8 cellular contexts compared by ENCODE assay signal in the genomic region with DNA sequence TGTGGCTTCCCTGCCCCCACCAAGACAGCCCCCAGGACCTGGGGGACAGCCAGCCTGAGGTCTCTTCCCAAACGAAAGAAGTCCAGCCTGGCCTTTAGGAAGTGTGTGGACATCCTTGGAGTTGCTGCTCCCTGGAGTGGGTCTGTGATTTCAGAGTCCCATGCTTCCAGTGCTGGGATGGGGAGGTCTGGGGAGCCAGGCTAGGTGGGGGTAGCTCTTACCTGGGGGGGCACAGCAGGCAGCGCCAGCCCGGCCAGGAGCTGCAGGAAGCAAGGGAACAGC. TPM values are rescaled to one million over a fixed set of nuclear protein-coding genes. Genes with fewer than 3 reads are reported as not detected.
DNase-seq lines count a peak whose midpoint lies in the region; ATAC-seq and TF ChIP-seq lines count a peak whose summit lies in the region.

No MANE protein-coding gene starts in this region.

- no peaks in the 10 kb centered on the region for H3K9me2 ChIP-seq in Karpas-422 (replicated peaks; ENCODE audit: insufficient read depth, low read length)

- intact Hi-C loops in A673 (cut with micrococcal nuclease; ENCODE audit: unreplicated experiment) = loop anchor here (5.0 kb wide), 1 partner anchor 112 kb away; the partner anchor contains the start of gene ZC2HC1C

- no peak for TF ChIP-seq CTCF in A673 (conservative IDR thresholded peaks at IDR 0.05; ENCODE audit: low read depth, low read length)
- no peak for TF ChIP-seq CTCF in endothelial cell (IDR thresholded peaks at IDR 0.05; ENCODE audit: unreplicated experiment)

- H3K9ac ChIP-seq in Karpas-422 (ENCODE audit: low read length) = no peak overlapping the region

- peak; percentile 21 for ATAC-seq in effector memory CD8-positive, alpha-beta T cell (replicated peaks)
- ATAC-seq in HG03159 (IDR thresholded peaks at IDR 0.05; ENCODE audit: unreplicated experiment) = no peak

- DNase-seq in A673 (ENCODE audit: low spot score) (no peak), Karpas-422 (no peak), substantia nigra (lab: John Stamatoyannopoulos, UW) (no peak), endothelial cell (ENCODE audit: low spot score) (no peak), NOMO-1 treated with DMSO at 0.1 percent for 48 hours (lab: John Stamatoyannopoulos, UW; ENCODE audit: unreplicated experiment) (no peak)
- DNase-seq in effector memory CD8-positive, alpha-beta T cell = no peak

- H3K4me3 ChIP-seq in A673 (ENCODE audit: low read depth, low read length, poor library complexity, severe bottlenecking) = peak overlapping the region; percentile 92
- H3K4me3 ChIP-seq in Karpas-422 (ENCODE audit: low read length) = no peak overlapping the region; the same call in 1 of the 2 replicates
- H3K4me3 ChIP-seq in muscle layer of duodenum (ENCODE audit: low read depth in 1 of 2, low read length in 2 of 2) = peak overlapping the region; percentile 44 to 68

- H3K27me3 Mint-ChIP-seq in effector memory CD8-positive, alpha-beta T cell = peaks cover 12 to 34% of the 10 kb centered on the region in 2 donors
- H3K27me3 Mint-ChIP-seq in endothelial cell (ENCODE audit: unreplicated experiment) = peaks cover 15% of the 10 kb centered on the region

- H3K9me3 ChIP-seq in A673 (ENCODE audit: low read depth, low read length, poor library complexity, severe bottlenecking) = no peaks in the 10 kb centered on the region
- no peaks in the 10 kb centered on the region for H3K9me3 ChIP-seq in Karpas-422 (ENCODE audit: low read length)
- no peaks in the 10 kb centered on the region for H3K9me3 ChIP-seq in muscle layer of duodenum (ENCODE audit: control insufficient read depth in 1 of 2, low read length in 2 of 2)

- peaks cover 0 to 2% of the 10 kb centered on the region in 2 donors for H3K4me1 Mint-ChIP-seq in effector memory CD8-positive, alpha-beta T cell (ENCODE audit: low read depth in 2 of 2)
- peaks cover 3% of the 10 kb centered on the region for H3K4me1 Mint-ChIP-seq in endothelial cell (ENCODE audit: unreplicated experiment)

- peak overlapping the region; percentile 33 to 55 for H3K4me3 Mint-ChIP-seq in effector memory CD8-positive, alpha-beta T cell
- H3K4me3 Mint-ChIP-seq in endothelial cell (ENCODE audit: unreplicated experiment) = no peak overlapping the region

- H3K36me3 ChIP-seq in A673 (ENCODE audit: insufficient read depth, low read length, poor library complexity, severe bottlenecking) (no peaks in the 10 kb centered on the region), Karpas-422 (ENCODE audit: insufficient read depth, low read length) (no peaks in the 10 kb centered on the region), muscle layer of duodenum (ENCODE audit: control insufficient read depth in 1 of 2, insufficient read depth in 2 of 2, low read length in 2 of 2) (no peaks in the 10 kb centered on the region)

- H3K9me3 Mint-ChIP-seq in effector memory CD8-positive, alpha-beta T cell = no peaks in the 10 kb centered on the region
- H3K9me3 Mint-ChIP-seq in endothelial cell (ENCODE audit: unreplicated experiment) = no peaks in the 10 kb centered on the region

- H3K27me3 ChIP-seq in A673 (replicated peaks; ENCODE audit: insufficient read depth, low read depth, low read length, poor library complexity) = no peaks in the 10 kb centered on the region
- no peaks in the 10 kb centered on the region for H3K27me3 ChIP-seq in Karpas-422 (ENCODE audit: low read length)
- peaks cover 8% of the 10 kb centered on the region for H3K27me3 ChIP-seq in muscle layer of duodenum (ENCODE audit: low read depth, low read length)

- H3K36me3 Mint-ChIP-seq in effector memory CD8-positive, alpha-beta T cell (ENCODE audit: insufficient read depth) = no peaks in the 10 kb centered on the region
- H3K36me3 Mint-ChIP-seq in endothelial cell (ENCODE audit: low read depth, unreplicated experiment) = peaks cover 8% of the 10 kb centered on the region

- peak overlapping the region; percentile 72 for H3K27ac ChIP-seq in A673 (ENCODE audit: low read depth, low read length, poor library complexity, severe bottlenecking)
- H3K27ac ChIP-seq in Karpas-422 (ENCODE audit: low read length) = no peak overlapping the region
- no peak overlapping the region for H3K27ac ChIP-seq in muscle layer of duodenum (ENCODE audit: low read length)
- no peak overlapping the region for H3K27ac ChIP-seq in substantia nigra (ENCODE audit: low read depth, low read length, poor library complexity, severe bottlenecking)

- peaks cover 15% of the 10 kb centered on the region for H3K4me1 ChIP-seq in A673 (ENCODE audit: insufficient read depth, low read length, poor library complexity, severe bottlenecking)
- peaks cover 14% of the 10 kb centered on the region for H3K4me1 ChIP-seq in Karpas-422 (ENCODE audit: low read length)
- peaks cover 0 to 15% of the 10 kb centered on the region in 2 donors for H3K4me1 ChIP-seq in muscle layer of duodenum (ENCODE audit: control insufficient read depth in 1 of 2, insufficient read depth in 2 of 2, low read length in 2 of 2)

- CTCF ChIA-PET in A673 (lab: Charles Lee) = interaction anchor here (1.0 kb wide), 1 partner anchor 10 kb away, joined by 3 read pairs; no protein-coding TSS in a partner anchor

- POLR2A ChIA-PET in A673 (lab: Charles Lee; ENCODE audit: low non-redundant PET) = no interaction called here

- H3K4me2 ChIP-seq in Karpas-422 (ENCODE audit: low read depth, low read length, poor library complexity, severe bottlenecking) = peak overlapping the region; percentile 33

- H2AFZ ChIP-seq in Karpas-422 (ENCODE audit: low read length) = no peak overlapping the region

- BruUV-seq in A673 (replicated peaks; lab: Mats Ljungman, UMichigan) = no TSS peak

- H4K20me1 ChIP-seq in Karpas-422 (ENCODE audit: insufficient read depth, low read depth, low read length) = no peaks in the 10 kb centered on the region

- H3K79me2 ChIP-seq in Karpas-422 (ENCODE audit: low read length) = no peaks in the 10 kb centered on the region

- no peak overlapping the region for H3K27ac Mint-ChIP-seq in effector memory CD8-positive, alpha-beta T cell
- H3K27ac Mint-ChIP-seq in endothelial cell (ENCODE audit: unreplicated experiment) = no peak overlapping the region

RNA-seq across cellular contexts. Expression of gene PGF, which starts 0.5 kb away (rescaled TPM):
- total RNA-seq in A673 (2021) (32.2 and 48.1 TPM in 2 replicates), endothelial cell (ENCODE audit: unreplicated experiment) (6.5 TPM)
- 3.5 and 8.3 TPM in 2 replicates for total RNA-seq in Karpas-422 (2014; rRNA removed; shearing (Covaris generic); ENCODE audit: low replicate concordance)

RNA-seq across cellular contexts. Expression of gene RPS6KL1, which starts 31.8 kb away (rescaled TPM):
- total RNA-seq in A673 (2021) (0.80 and 1.0 TPM in 2 replicates), endothelial cell (ENCODE audit: unreplicated experiment) (2.3 TPM)
- 34.3 and 60.2 TPM in 2 replicates for total RNA-seq in Karpas-422 (2014; rRNA removed; shearing (Covaris generic); ENCODE audit: low replicate concordance)

RNA-seq across cellular contexts. Expression of gene EIF2B2, which starts 47.8 kb away (rescaled TPM):
- total RNA-seq in A673 (2021) (93.3 and 106 TPM in 2 replicates), endothelial cell (ENCODE audit: unreplicated experiment) (31.8 TPM)
- total RNA-seq in Karpas-422 (2014; rRNA removed; shearing (Covaris generic); ENCODE audit: low replicate concordance) = 86.5 and 106 TPM in 2 replicates

Comparison
In these comparisons a context has a peak if more than half of its experiments do, and no peak if none do; other contexts are left out.
1. RNA of gene RPS6KL1, which starts 31.8 kb away (total RNA-seq): 34.3 to 60.2 TPM in Karpas-422; 2.3 TPM in endothelial cell (single experiment) and 0.80 to 1.0 TPM in A673; every median in the first group is over 10 times any median in the second.